ENCODE assay signal across 24 cellular contexts in the genomic region with DNA sequence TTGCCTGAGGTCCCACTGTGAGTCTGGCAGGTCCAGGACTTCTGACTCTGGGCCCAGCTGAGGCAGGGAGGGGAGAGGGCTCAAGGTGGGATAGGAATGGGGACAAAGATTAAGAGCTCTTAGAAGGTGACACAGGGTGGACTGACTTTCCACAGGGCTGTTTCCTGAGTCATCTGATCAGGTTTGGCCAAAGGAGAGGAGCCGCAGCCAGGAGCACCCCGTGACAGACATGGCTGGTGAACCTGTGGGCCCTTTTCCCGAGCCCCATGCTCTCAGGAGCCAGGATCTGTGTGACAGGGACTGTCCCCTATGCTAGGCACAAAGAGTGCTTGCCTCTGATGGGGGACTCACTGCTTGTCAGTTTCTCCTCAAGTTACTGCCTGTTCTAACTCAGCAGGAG. TPM values are rescaled to one million over a fixed set of nuclear protein-coding genes. Genes with fewer than 3 reads are reported as not detected.
"Had no signal": no experiment of that assay in that cellular context is flagged by ENCODE, and none has a peak within 500 bp of the region (broad histone marks: within the 10 kb centered on the region; RNA-seq: fewer than 3 reads in every experiment).

No MANE protein-coding gene starts in this region.

- DNase-seq: IMR-90, Karpas-422, KG1, MG63, NCI-H1092, NCI-H1105 treated with DMSO at 0.1 percent for 48 hours, NCI-H1417 treated with DMSO at 0.1 percent for 48 hours, NCI-H146, NCI-H1694 treated with DMSO at 0.1 percent for 48 hours, NCI-H1930, NCI-H2081, NCI-H2171, NCI-H226, NCI-H446, NCI-H510A, NCI-H524 treated with DMSO at 0.1 percent for 48 hours, NCI-H69, NCI-H774, PC-3, SHP77, SK-N-SH, SW 1271 had no signal

- H3K27me3 ChIP-seq: MG63 had no signal

- H3K9ac ChIP-seq: SK-N-SH had no signal

- ATAC-seq: Panc1, PC-3 had no signal

- H3K4me3 ChIP-seq: MG63 had no signal

- H3K36me3 ChIP-seq: MG63 had no signal

- H3K4me2 ChIP-seq: SK-N-SH had no signal

RNA-seq across cellular contexts. Expression of gene COL27A1, which starts 37.8 kb away (rescaled TPM):
- total RNA-seq: OCI-LY7 had no signal
